In the genomic region with DNA sequence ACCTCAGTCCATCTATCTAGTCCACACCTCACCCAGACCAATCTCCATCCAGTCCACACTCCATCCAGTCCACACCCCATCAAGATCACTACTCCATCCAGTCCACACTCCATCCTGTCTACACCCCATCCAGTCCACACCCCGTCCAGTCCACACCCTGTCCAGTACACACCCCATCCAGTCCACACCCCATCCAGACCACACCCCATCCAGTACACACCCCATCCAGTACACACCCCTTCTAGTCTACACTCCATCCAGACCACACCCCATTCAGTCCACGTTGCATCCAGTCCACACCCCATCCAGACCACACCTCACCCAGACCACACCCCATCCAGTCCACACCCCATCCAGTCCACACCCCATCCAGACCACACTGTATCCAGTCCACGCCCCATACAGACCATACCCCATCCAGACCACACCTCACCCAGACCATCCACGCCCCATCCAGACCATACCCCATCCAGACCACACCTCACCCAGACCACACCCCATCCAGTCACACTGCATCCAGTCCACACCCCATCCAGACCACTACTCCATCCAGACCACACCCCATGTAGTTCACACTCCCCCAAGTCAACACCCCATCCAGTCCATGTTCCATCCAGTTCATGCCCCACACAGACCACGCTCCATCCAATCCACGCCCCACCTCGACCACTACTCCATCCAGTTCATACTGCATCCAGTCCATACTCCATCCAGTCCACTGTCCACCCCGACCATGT, we compare ENCODE assay signal across 20 cellular contexts.
DNase-seq lines count a peak whose midpoint lies in the region; ATAC-seq and TF ChIP-seq lines count a peak whose summit lies in the region.
"Had no signal": no experiment of that assay in that cellular context is flagged by ENCODE, and none has a peak within 500 bp of the region (broad histone marks: within the 10 kb centered on the region; RNA-seq: fewer than 3 reads in every experiment).

No MANE protein-coding gene starts in this region.

- no peaks in the 10 kb centered on the region for H3K79me1 ChIP-seq in H9 (ENCODE audit: insufficient read depth, low read depth, low read length, poor library complexity, severe bottlenecking)

- ATAC-seq in RWPE2 (ENCODE audit: low read depth): no peak
- ATAC-seq in HG03196 (IDR thresholded peaks at IDR 0.05; ENCODE audit: unreplicated experiment): no peak
- ATAC-seq: HepG2 had no signal

- H3K4me1 ChIP-seq in H9 (ENCODE audit: insufficient read depth, low read length) (no peaks in the 10 kb centered on the region), RWPE2 (ENCODE audit: insufficient read depth, poor library complexity, severe bottlenecking) (no peaks in the 10 kb centered on the region), spleen (no peaks in the 10 kb centered on the region)
- H3K4me1 ChIP-seq: right lobe of liver, SJSA1 had no signal

- H3K23me2 ChIP-seq in H9 (ENCODE audit: insufficient read length, low read depth, low read length, poor library complexity, severe bottlenecking): no peaks in the 10 kb centered on the region

- no peak overlapping the region for H2BK120ac ChIP-seq in H9 (ENCODE audit: low read depth, low read length, poor library complexity, severe bottlenecking)

- H3K79me2 ChIP-seq in H9 (ENCODE audit: insufficient read depth, low read length): no peaks in the 10 kb centered on the region

- H4K8ac ChIP-seq in H9 (replicated peaks; ENCODE audit: insufficient read length, low read depth, low read length): no peak overlapping the region

- DNase-seq in H9: peak; percentile 9
- peak; percentile 57 for DNase-seq in RWPE2 (ENCODE audit: low spot score)
- DNase-seq in islet precursor cell: peak; percentile 16
- peak; percentile 47 for DNase-seq in spleen
- DNase-seq in NCI-H748 (lab: John Stamatoyannopoulos, UW; ENCODE audit: unreplicated experiment): no peak
- DNase-seq in stimulated activated CD4-positive, alpha-beta T cell treated with anti-CD3 and anti-CD28 coated beads, Interleukin-4, amount 100 ng/mL, for 4 hours: no peak
- DNase-seq in middle frontal gyrus (ENCODE audit: extremely low spot score, low spot score): no peak
- DNase-seq: activated T-cell treated with anti-CD3 and anti-CD28 coated beads for 4 hours, GF-D8, MG63, NCI-H187 treated with DMSO at 0.1 percent for 48 hours, NCI-H526, OCI-M1, T-helper 9 cell had no signal

- H3K9me3 Mint-ChIP-seq in H9: peaks cover 25 to 36% of the 10 kb centered on the region in 2 experiments; a peak in 4 of 5 replicates

- H3T11ph ChIP-seq in H9 (ENCODE audit: low read length): no peak overlapping the region

- H3K4me3 Mint-ChIP-seq in H9: peak overlapping the region in 1 of 2 experiments; percentile 40; a peak in 1 of 5 replicates
- H3K4me3 Mint-ChIP-seq: activated naive CD8-positive, alpha-beta T cell; B cell had no signal

- peaks cover 7% of the 10 kb centered on the region in 2 experiments for H3K4me1 Mint-ChIP-seq in H9
- H3K4me1 Mint-ChIP-seq: B cell had no signal

- no peak overlapping the region for H4K5ac ChIP-seq in H9 (ENCODE audit: insufficient read length, low read depth, low read length)

- H3K9me3 ChIP-seq in H9 (ENCODE audit: control insufficient read depth, low read depth, low read length) (no peaks in the 10 kb centered on the region), RWPE2 (ENCODE audit: severe bottlenecking) (no peaks in the 10 kb centered on the region), spleen (no peaks in the 10 kb centered on the region)
- H3K9me3 ChIP-seq: MG63, right lobe of liver had no signal

- no peak overlapping the region for H3K9ac ChIP-seq in H9 (ENCODE audit: extremely low read depth, insufficient read length, low read length)

- H3K27me3 Mint-ChIP-seq in H9 (ENCODE audit: low read depth): peaks cover 25% of the 10 kb centered on the region

- no peak overlapping the region for H2BK5ac ChIP-seq in H9 (ENCODE audit: insufficient read length, low read length)

- TF ChIP-seq POLR2A in spleen (IDR thresholded peaks at IDR 0.05): no peak

- TF ChIP-seq CTCF in H9 (conservative IDR thresholded peaks at IDR 0.05) (no peak), RWPE2 (IDR thresholded peaks at IDR 0.05; ENCODE audit: poor library complexity, severe bottlenecking) (no peak), spleen (IDR thresholded peaks at IDR 0.05 in 8 of 11, conservative IDR thresholded peaks at IDR 0.05 in 3 of 11) (no peak)

- H4K20me1 ChIP-seq in H9 (ENCODE audit: control insufficient read depth, insufficient read depth, insufficient read length): no peaks in the 10 kb centered on the region

- H3K27me3 ChIP-seq in H9 (ENCODE audit: insufficient read depth, low read length) (no peaks in the 10 kb centered on the region), RWPE2 (ENCODE audit: insufficient read depth, poor library complexity, severe bottlenecking) (no peaks in the 10 kb centered on the region), spleen (replicated peaks in 1 of 7) (peaks cover 0 to 5% (median 0%) of the 10 kb centered on the region in 7 donors)
- H3K27me3 ChIP-seq: MG63, right lobe of liver, SJSA1 had no signal

- no peak overlapping the region for H2AFZ ChIP-seq in H9 (ENCODE audit: low read length)

- H3K4ac ChIP-seq in H9 (ENCODE audit: low read depth, low read length): no peak overlapping the region

- no CpG with 5 or more reads among the region's 8 CpGs for WGBS in H9 (ENCODE audit: extremely low coverage, insufficient read length, low lambda C conversion rate)
- WGBS in spleen, 5 donors: 86 to 92% (median 87%) methylated on average over 8 of the region's 8 CpGs

- H4K91ac ChIP-seq in H9 (ENCODE audit: insufficient read length, low read depth, low read length): no peak overlapping the region

- H3K27ac ChIP-seq in H9 (ENCODE audit: insufficient read length, low read depth, low read length) (no peak overlapping the region), RWPE2 (ENCODE audit: poor library complexity, severe bottlenecking) (no peak overlapping the region), spleen (no peak overlapping the region)
- H3K27ac ChIP-seq: right lobe of liver, SJSA1 had no signal

- no peak overlapping the region for H3K4me2 ChIP-seq in H9 (ENCODE audit: insufficient read depth, insufficient read length, low read length)

- H3K14ac ChIP-seq in H9 (ENCODE audit: insufficient read depth, low read length): no peak overlapping the region

- intact Hi-C loops in spleen (cut with DNase I; ENCODE audit: low total_unique reads): no loop called here

- no peak overlapping the region for H2BK15ac ChIP-seq in H9 (ENCODE audit: low read depth, low read length)

- H3K36me3 Mint-ChIP-seq in H9 (ENCODE audit: insufficient read depth in 1 of 3, low read depth in 3 of 3): peaks cover 6 to 15% (median 7%) of the 10 kb centered on the region in 3 experiments; a peak in 5 of 7 replicates
- H3K36me3 Mint-ChIP-seq: activated naive CD8-positive, alpha-beta T cell had no signal

- H3K4me3 ChIP-seq in RWPE2 (ENCODE audit: severe bottlenecking) (no peak overlapping the region), spleen (no peak overlapping the region)
- H3K4me3 ChIP-seq: MG63, right lobe of liver, SJSA1 had no signal

- H3K56ac ChIP-seq in H9 (ENCODE audit: insufficient read length, low read depth, low read length): no peak overlapping the region

- H3K36me3 ChIP-seq in RWPE2 (ENCODE audit: low read depth): no peaks in the 10 kb centered on the region
- peaks cover 0 to 15% (median 0%) of the 10 kb centered on the region in 6 donors for H3K36me3 ChIP-seq in spleen
- H3K36me3 ChIP-seq: MG63, right lobe of liver had no signal

- H3K27ac Mint-ChIP-seq in H9: no peak overlapping the region
- H3K27ac Mint-ChIP-seq: activated naive CD8-positive, alpha-beta T cell; B cell had no signal

- H2BK20ac ChIP-seq in H9 (ENCODE audit: low read depth, low read length, poor library complexity, severe bottlenecking): no peak overlapping the region

- H2BK12ac ChIP-seq in H9 (ENCODE audit: insufficient read length, low read depth, low read length): no peak overlapping the region

- H3K18ac ChIP-seq in H9 (ENCODE audit: insufficient read length, low read depth, low read length): no peak overlapping the region

- H3K23ac ChIP-seq in H9 (ENCODE audit: insufficient read length, low read depth, low read length): no peak overlapping the region

- no peak overlapping the region for H2AK5ac ChIP-seq in H9 (ENCODE audit: insufficient read length, low read length)

Comparison
In these comparisons a context has a peak if more than half of its experiments do, and no peak if none do; other contexts are left out.
1. DNase-seq: peak in H9 (single experiment), RWPE2 (single experiment), islet precursor cell (single experiment) and spleen (single experiment); none in NCI-H748 (single experiment), stimulated activated CD4-positive, alpha-beta T cell treated with anti-CD3 and anti-CD28 coated beads, Interleukin-4, amount 100 ng/mL, for 4 hours (0 of 2) and middle frontal gyrus (single experiment).